In the genomic region with DNA sequence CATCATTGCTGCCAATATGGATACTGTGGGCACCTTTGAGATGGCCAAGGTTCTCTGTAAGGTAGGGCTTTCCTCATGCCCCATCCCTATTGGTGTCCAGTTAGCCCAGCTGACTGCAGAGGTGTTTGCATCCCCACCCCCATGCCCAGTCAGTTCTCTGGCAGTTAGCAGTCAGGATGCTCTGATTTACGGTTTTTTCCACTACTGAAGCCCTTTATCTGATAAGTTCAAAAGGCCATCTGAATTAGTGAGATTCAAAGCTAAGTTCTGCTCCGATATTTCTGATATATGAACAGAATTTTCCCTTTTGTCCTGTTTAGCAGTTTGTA, we compare ENCODE assay signal across 8 cellular contexts. TPM values are rescaled to one million over a fixed set of nuclear protein-coding genes. Genes with fewer than 3 reads are reported as not detected.
DNase-seq lines count a peak whose midpoint lies in the region; ATAC-seq and TF ChIP-seq lines count a peak whose summit lies in the region.

No MANE protein-coding gene starts in this region.

- H3K27ac ChIP-seq in KMS-11: no peak overlapping the region

- H4K20me1 ChIP-seq in KMS-11 (ENCODE audit: insufficient read depth): no peaks in the 10 kb centered on the region

- H3K4me3 ChIP-seq in BE2C (ENCODE audit: low read depth, low read length) (peak overlapping the region; percentile 90), KMS-11 (IDR thresholded peaks at IDR 0.05; ENCODE audit: insufficient read depth, low read depth, low read length) (no peak overlapping the region), choroid plexus epithelial cell (ENCODE audit: low read depth, low read length) (peak overlapping the region; percentile 89)

- no peak for TF ChIP-seq CTCF in BE2C (IDR thresholded peaks at IDR 0.05; ENCODE audit: low read depth, low read length)
- no peak for TF ChIP-seq CTCF in KMS-11 (conservative IDR thresholded peaks at IDR 0.05; ENCODE audit: low read depth, low read length)
- TF ChIP-seq CTCF in choroid plexus epithelial cell (conservative IDR thresholded peaks at IDR 0.05; ENCODE audit: low read depth, low read length): no peak
- no peak for TF ChIP-seq CTCF in GM13976 (IDR thresholded peaks at IDR 0.05; ENCODE audit: borderline replicate concordance, control extremely low read depth, extremely low read depth, insufficient read depth, missing control alignments)

- H3K4me2 ChIP-seq in KMS-11: peak overlapping the region; percentile 76; the same call in 1 of the 2 replicates

- ATAC-seq in naive thymus-derived CD8-positive, alpha-beta T cell: no peak
- ATAC-seq in HG03139 (IDR thresholded peaks at IDR 0.05; ENCODE audit: unreplicated experiment) (no peak), GM19467 (IDR thresholded peaks at IDR 0.05; ENCODE audit: unreplicated experiment) (no peak)

- no peaks in the 10 kb centered on the region for H3K27me3 Mint-ChIP-seq in naive thymus-derived CD8-positive, alpha-beta T cell

- DNase-seq in BE2C: no peak
- no peak for DNase-seq in choroid plexus epithelial cell (ENCODE audit: low read depth)
- no peak for DNase-seq in naive thymus-derived CD8-positive, alpha-beta T cell
- no peak for DNase-seq in NCI-H1092 (lab: John Stamatoyannopoulos, UW)
- DNase-seq in GM13976 (ENCODE audit: low spot score): no peak

- peak overlapping the region; percentile 3 to 99 (median 95) for H3K27ac Mint-ChIP-seq in naive thymus-derived CD8-positive, alpha-beta T cell

- peak overlapping the region; percentile 87 to 100 (median 98) for H3K4me3 Mint-ChIP-seq in naive thymus-derived CD8-positive, alpha-beta T cell

- in situ Hi-C loops in GM13976 (cut with MboI; ENCODE audit: low sequenced_read_pairs, unreplicated experiment): no loop called here

- H3K36me3 Mint-ChIP-seq in naive thymus-derived CD8-positive, alpha-beta T cell: peaks cover 10 to 40% (median 18%) of the 10 kb centered on the region in 3 donors

- POLR2A ChIA-PET in naive thymus-derived CD8-positive, alpha-beta T cell (lab: Charles Lee): interaction anchor here (0.6 to 5.4 kb wide), 5 partner anchors 9 to 68 kb away, joined by 3 to 53 read pairs (median 7); a partner anchor contains a TSS

- H2AFZ ChIP-seq in KMS-11 (ENCODE audit: low read depth): no peak overlapping the region

- H3K4me1 ChIP-seq in BE2C: peaks cover 4% of the 10 kb centered on the region; the same call in 1 of the 2 replicates
- peaks cover 14% of the 10 kb centered on the region for H3K4me1 ChIP-seq in KMS-11 (ENCODE audit: low read depth, poor library complexity, severe bottlenecking)

- peaks cover 17% of the 10 kb centered on the region for H3K36me3 ChIP-seq in BE2C
- H3K36me3 ChIP-seq in KMS-11 (ENCODE audit: insufficient read depth): no peaks in the 10 kb centered on the region

- no peaks in the 10 kb centered on the region for H3K9me3 Mint-ChIP-seq in naive thymus-derived CD8-positive, alpha-beta T cell

- peak overlapping the region; percentile 46; the same call in 1 of the 2 replicates for H3K9ac ChIP-seq in KMS-11

- H3K4me1 Mint-ChIP-seq in naive thymus-derived CD8-positive, alpha-beta T cell: peaks cover 24 to 69% (median 64%) of the 10 kb centered on the region in 4 donors

- no peaks in the 10 kb centered on the region for H3K9me3 ChIP-seq in BE2C

- H3K79me2 ChIP-seq in KMS-11 (ENCODE audit: insufficient read depth, low read depth): peaks cover 8% of the 10 kb centered on the region; the same call in 1 of the 2 replicates

- H3K27me3 ChIP-seq in BE2C (no peaks in the 10 kb centered on the region), KMS-11 (ENCODE audit: insufficient read depth, low read depth) (no peaks in the 10 kb centered on the region)

RNA-seq across cellular contexts. Expression of a gene that starts 0.8 kb away (rescaled TPM):
- 87.7 TPM for polyA plus RNA-seq in BE2C (2012; ENCODE audit: insufficient read depth, insufficient read length, low read depth)
- total RNA-seq in naive thymus-derived CD8-positive, alpha-beta T cell: 10 to 100 TPM; 76.4 to 78.6 TPM
- 100 to 1,000 TPM in 1 of 3 donors, 10 to 100 TPM in 2; 79.7 to 111 (median 85.4) TPM for polyA plus RNA-seq in naive thymus-derived CD8-positive, alpha-beta T cell

RNA-seq across cellular contexts. Expression of a gene that starts 1.3 kb away (rescaled TPM):
- polyA plus RNA-seq in BE2C (2012; ENCODE audit: insufficient read depth, insufficient read length, low read depth): 296 TPM
- total RNA-seq in naive thymus-derived CD8-positive, alpha-beta T cell: 100 to 1,000 TPM in 1 of 2 experiments, 10 to 100 TPM in 1; 96.8 to 107 TPM
- polyA plus RNA-seq in naive thymus-derived CD8-positive, alpha-beta T cell: 100 to 1,000 TPM; 302 to 320 (median 319) TPM

RNA-seq across cellular contexts. Expression of a gene that starts 8.9 kb away (rescaled TPM):
- 57.3 TPM for polyA plus RNA-seq in BE2C (2012; ENCODE audit: insufficient read depth, insufficient read length, low read depth)
- 100 to 1,000 TPM; 125 to 136 TPM for total RNA-seq in naive thymus-derived CD8-positive, alpha-beta T cell
- 100 to 1,000 TPM; 116 to 154 (median 150) TPM for polyA plus RNA-seq in naive thymus-derived CD8-positive, alpha-beta T cell

RNA-seq across cellular contexts. Expression of a gene that starts 17.6 kb away (rescaled TPM):
- 43.6 TPM for polyA plus RNA-seq in BE2C (2012; ENCODE audit: insufficient read depth, insufficient read length, low read depth)
- 10 to 100 TPM; 13.7 to 15.3 TPM for total RNA-seq in naive thymus-derived CD8-positive, alpha-beta T cell
- 10 to 100 TPM; 33.8 to 39.1 (median 34.5) TPM for polyA plus RNA-seq in naive thymus-derived CD8-positive, alpha-beta T cell

RNA-seq across cellular contexts. Expression of a gene that starts 20.2 kb away (rescaled TPM):
- 34.2 TPM for polyA plus RNA-seq in BE2C (2012; ENCODE audit: insufficient read depth, insufficient read length, low read depth)
- 100 to 1,000 TPM in 1 of 2 experiments, 10 to 100 TPM in 1; 99.4 to 107 TPM for total RNA-seq in naive thymus-derived CD8-positive, alpha-beta T cell
- polyA plus RNA-seq in naive thymus-derived CD8-positive, alpha-beta T cell: 100 to 1,000 TPM; 133 to 144 (median 143) TPM
